In genomic region chr6:138970856-138971425, GRCh38 we compare ENCODE assay signal across 1 cellular context.
TF ChIP-seq lines count a peak whose summit lies in the region.

No MANE protein-coding gene starts in this region.

TF ChIP-seq in HEK293, 187 proteins besides CTCF, POLR2A, EP300 and RAD21 (continued from another document):
- TF ChIP-seq, protein P1, sequence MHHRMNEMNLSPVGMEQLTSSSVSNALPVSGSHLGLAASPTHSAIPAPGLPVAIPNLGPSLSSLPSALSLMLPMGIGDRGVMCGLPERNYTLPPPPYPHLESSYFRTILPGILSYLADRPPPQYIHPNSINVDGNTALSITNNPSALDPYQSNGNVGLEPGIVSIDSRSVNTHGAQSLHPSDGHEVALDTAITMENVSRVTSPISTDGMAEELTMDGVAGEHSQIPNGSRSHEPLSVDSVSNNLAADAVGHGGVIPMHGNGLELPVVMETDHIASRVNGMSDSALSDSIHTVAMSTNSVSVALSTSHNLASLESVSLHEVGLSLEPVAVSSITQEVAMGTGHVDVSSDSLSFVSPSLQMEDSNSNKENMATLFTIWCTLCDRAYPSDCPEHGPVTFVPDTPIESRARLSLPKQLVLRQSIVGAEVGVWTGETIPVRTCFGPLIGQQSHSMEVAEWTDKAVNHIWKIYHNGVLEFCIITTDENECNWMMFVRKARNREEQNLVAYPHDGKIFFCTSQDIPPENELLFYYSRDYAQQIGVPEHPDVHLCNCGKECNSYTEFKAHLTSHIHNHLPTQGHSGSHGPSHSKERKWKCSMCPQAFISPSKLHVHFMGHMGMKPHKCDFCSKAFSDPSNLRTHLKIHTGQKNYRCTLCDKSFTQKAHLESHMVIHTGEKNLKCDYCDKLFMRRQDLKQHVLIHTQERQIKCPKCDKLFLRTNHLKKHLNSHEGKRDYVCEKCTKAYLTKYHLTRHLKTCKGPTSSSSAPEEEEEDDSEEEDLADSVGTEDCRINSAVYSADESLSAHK (tag by site-specific recombination; IDR thresholded peaks at IDR 0.05), result peak; percentile 43; the same call in 1 of the 2 replicates
- TF ChIP-seq ZEB2 (tag by site-specific recombination; IDR thresholded peaks at IDR 0.05) (peak; percentile 49; the same call in 1 of the 2 replicates), YY1 (tag by site-specific recombination; IDR thresholded peaks at IDR 0.05) (no peak), ZNF140 (tag by site-specific recombination; IDR thresholded peaks at IDR 0.05) (no peak), ZNF362 (tag by site-specific recombination; IDR thresholded peaks at IDR 0.05) (0 out of 2 replicates have a peak, but pooled peaks have one; percentile 29), ZNF600 (tag by site-specific recombination; IDR thresholded peaks at IDR 0.05) (peak; percentile 63; the same call in 1 of the 2 replicates), SP7 (tag by site-specific recombination; IDR thresholded peaks at IDR 0.05) (peak; percentile 76), ZNF391 (tag by site-specific recombination; IDR thresholded peaks at IDR 0.05; ENCODE audit: borderline replicate concordance, low read depth) (no peak)
